1 cellular context compared by ENCODE assay signal in genomic region chr22:20702175-20702545, GRCh38.
TF ChIP-seq lines count a peak whose summit lies in the region.

No MANE protein-coding gene starts in this region.

TF ChIP-seq in HepG2, 621 proteins besides CTCF, POLR2A, EP300 and RAD21 (continued from another document):
- TF ChIP-seq, protein P1, sequence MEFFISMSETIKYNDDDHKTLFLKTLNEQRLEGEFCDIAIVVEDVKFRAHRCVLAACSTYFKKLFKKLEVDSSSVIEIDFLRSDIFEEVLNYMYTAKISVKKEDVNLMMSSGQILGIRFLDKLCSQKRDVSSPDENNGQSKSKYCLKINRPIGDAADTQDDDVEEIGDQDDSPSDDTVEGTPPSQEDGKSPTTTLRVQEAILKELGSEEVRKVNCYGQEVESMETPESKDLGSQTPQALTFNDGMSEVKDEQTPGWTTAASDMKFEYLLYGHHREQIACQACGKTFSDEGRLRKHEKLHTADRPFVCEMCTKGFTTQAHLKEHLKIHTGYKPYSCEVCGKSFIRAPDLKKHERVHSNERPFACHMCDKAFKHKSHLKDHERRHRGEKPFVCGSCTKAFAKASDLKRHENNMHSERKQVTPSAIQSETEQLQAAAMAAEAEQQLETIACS (CRISPR knock-in tag; IDR thresholded peaks at IDR 0.05): 0 out of 2 replicates have a peak, but pooled peaks have one; percentile 50
TF ChIP-seq in HepG2: peak in this region for 4; not testable (repeated sequence) for 617.
